In the genomic region with DNA sequence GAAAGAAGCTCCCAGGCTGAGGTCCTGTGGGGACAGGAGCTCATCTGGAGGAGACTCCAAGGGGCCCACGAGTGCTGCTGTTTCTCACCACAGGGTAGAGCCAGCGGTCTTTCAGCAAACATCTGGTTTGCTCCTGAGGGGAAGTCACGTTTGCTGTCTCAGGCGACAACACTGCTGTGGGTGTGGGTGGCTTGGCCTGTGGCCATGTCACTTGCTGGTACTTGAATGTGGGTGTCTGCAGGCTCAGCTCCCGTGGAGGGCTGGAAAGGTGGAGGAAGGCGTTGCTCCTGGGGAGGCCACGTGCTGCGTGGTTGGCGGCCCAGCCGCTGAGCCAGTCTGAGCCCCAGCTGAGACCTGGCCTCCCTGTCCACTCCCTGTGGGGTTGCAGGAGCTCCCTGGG, we compare ENCODE assay signal across 8 cellular contexts. TPM values are rescaled to one million over a fixed set of nuclear protein-coding genes. Genes with fewer than 3 reads are reported as not detected.
A peak's percentile ranks its signal among the peaks of the same experiment; 100 is the strongest.
DNase-seq lines count a peak whose midpoint lies in the region; ATAC-seq, FAIRE-seq and TF ChIP-seq lines count a peak whose summit lies in the region.

No MANE protein-coding gene starts in this region.

- no peaks in the 10 kb centered on the region for H3K9me3 Mint-ChIP-seq in CD8-positive, alpha-beta T cell
- no peaks in the 10 kb centered on the region for H3K9me3 Mint-ChIP-seq in T-helper 2 cell treated with Interferon-gamma antibody and Interleukin-4, amounts not matched to agents 5 μg/mL and 100 μg/mL, for 36 hours

- H3K27me3 Mint-ChIP-seq in CD8-positive, alpha-beta T cell (ENCODE audit: low read depth): no peaks in the 10 kb centered on the region
- no peaks in the 10 kb centered on the region for H3K27me3 Mint-ChIP-seq in T-helper 2 cell treated with Interferon-gamma antibody and Interleukin-4, amounts not matched to agents 5 μg/mL and 100 μg/mL, for 36 hours (ENCODE audit: low read depth)

- no peak overlapping the region for H3K4me2 ChIP-seq in HepG2 (ENCODE audit: low read depth, low read length)

- H3K9me3 ChIP-seq in CD8-positive, alpha-beta T cell (ENCODE audit: low read length): no peaks in the 10 kb centered on the region
- H3K9me3 ChIP-seq in HepG2 (ENCODE audit: low read length): no peaks in the 10 kb centered on the region

- no peaks in the 10 kb centered on the region for H3K36me3 Mint-ChIP-seq in CD8-positive, alpha-beta T cell
- no peaks in the 10 kb centered on the region for H3K36me3 Mint-ChIP-seq in T-helper 2 cell treated with Interferon-gamma antibody and Interleukin-4, amounts not matched to agents 5 μg/mL and 100 μg/mL, for 36 hours (ENCODE audit: low read depth)

- CTCF ChIA-PET in CD8-positive, alpha-beta T cell (lab: Charles Lee): interaction anchor here (0.5 to 4.0 kb wide), 23 partner anchors 9 to 338 kb away, joined by 3 to 26 read pairs (median 4); a partner anchor contains a TSS
- CTCF ChIA-PET in HepG2 (lab: Yijun Ruan, JAX; ENCODE audit: low intra/inter-chr PET ratio, low total read pairs): no interaction called here

- H3K4me1 ChIP-seq in CD8-positive, alpha-beta T cell (ENCODE audit: insufficient read depth, low read length): peaks cover 22% of the 10 kb centered on the region
- no peaks in the 10 kb centered on the region for H3K4me1 ChIP-seq in HepG2 (ENCODE audit: insufficient read depth, low read length)

- H3K4me3 Mint-ChIP-seq in CD8-positive, alpha-beta T cell: peak overlapping the region; percentile 29
- H3K4me3 Mint-ChIP-seq in T-helper 2 cell treated with Interferon-gamma antibody and Interleukin-4, amounts not matched to agents 5 μg/mL and 100 μg/mL, for 36 hours: no peak overlapping the region

- TF ChIP-seq POLR2A in HepG2 (IDR thresholded peaks at IDR 0.05; ENCODE audit: insufficient read depth in 1 of 2, low read depth in 2 of 2, low read length in 2 of 2): no peak

- no peaks in the 10 kb centered on the region for H3K79me2 ChIP-seq in HepG2 (ENCODE audit: insufficient read depth, low read length)

- TF ChIP-seq CTCF in CD8-positive, alpha-beta T cell (IDR thresholded peaks at IDR 0.05): peak; percentile 35
- TF ChIP-seq CTCF in HepG2 (CRISPR knock-in tag; IDR thresholded peaks at IDR 0.05): no peak

- H3K27me3 ChIP-seq in CD8-positive, alpha-beta T cell (ENCODE audit: insufficient read depth, low read length): no peaks in the 10 kb centered on the region
- H3K27me3 ChIP-seq in HepG2 (ENCODE audit: control insufficient read depth in 1 of 2, insufficient read depth in 2 of 2, low read length in 2 of 2): peaks cover 7 to 82% of the 10 kb centered on the region in 2 experiments; a peak in 4 of 5 replicates

- intact Hi-C loops in CD8-positive, alpha-beta T cell (cut with DNase I, micrococcal nuclease): loop anchor here (1.0 to 10.0 kb wide), 2 partner anchors 77 to 339 kb away; no protein-coding TSS in a partner anchor
- intact Hi-C loops in HepG2 (cut with micrococcal nuclease; ENCODE audit: unreplicated experiment): no loop called here

- H3K27ac ChIP-seq in CD8-positive, alpha-beta T cell (ENCODE audit: low read depth, low read length): no peak overlapping the region
- H3K27ac ChIP-seq in HepG2 (ENCODE audit: extremely low read length, insufficient read depth, low read length): no peak overlapping the region

- 30% methylated on average over 4 of the region's 10 CpGs for WGBS in HepG2 (ENCODE audit: low lambda C conversion rate)

- in situ Hi-C loops in HepG2 (cut with HindIII; ENCODE audit: extremely low pct_ligation_motif_present, low pct_unique_long_range_greater_than_20kb): no loop called here

- no peak overlapping the region for H3K9ac ChIP-seq in HepG2 (ENCODE audit: insufficient read depth, low read depth, low read length)

- TF ChIP-seq RAD21 in HepG2 (CRISPR knock-in tag; IDR thresholded peaks at IDR 0.05): no peak

- no peak for TF ChIP-seq EP300 in HepG2 (IDR thresholded peaks at IDR 0.05; ENCODE audit: low read depth in 2 of 2, low read length in 2 of 2)
- no peak for TF ChIP-seq EP300 in HepG2 (CRISPR knock-in tag; IDR thresholded peaks at IDR 0.05; ENCODE audit: borderline replicate concordance)

- no peak for FAIRE-seq in HepG2 (lab: Jason Lieb, UNC)

- no TSS peak for BruUV-seq in HepG2 (replicated peaks; lab: Mats Ljungman, UMichigan)

- POLR2A ChIA-PET in CD8-positive, alpha-beta T cell (lab: Charles Lee): interaction anchor here (0.8 to 1.5 kb wide), 5 partner anchors 16 to 192 kb away, joined by 3 to 9 read pairs (median 3); no protein-coding TSS in a partner anchor
- POLR2A ChIA-PET in HepG2 (lab: Yijun Ruan, JAX): no interaction called here

- no peaks in the 10 kb centered on the region for H4K20me1 ChIP-seq in HepG2 (ENCODE audit: insufficient read depth, low read length)

- H3K36me3 ChIP-seq in CD8-positive, alpha-beta T cell (ENCODE audit: insufficient read depth, low read length): no peaks in the 10 kb centered on the region
- H3K36me3 ChIP-seq in HepG2 (replicated peaks in 1 of 2; ENCODE audit: control insufficient read depth in 1 of 2, insufficient read depth in 2 of 2, low read length in 2 of 2): no peaks in the 10 kb centered on the region

- peak overlapping the region; percentile 88 for H3K27ac Mint-ChIP-seq in CD8-positive, alpha-beta T cell
- no peak overlapping the region for H3K27ac Mint-ChIP-seq in T-helper 2 cell treated with Interferon-gamma antibody and Interleukin-4, amounts not matched to agents 5 μg/mL and 100 μg/mL, for 36 hours

- peaks cover 29% of the 10 kb centered on the region for H3K4me1 Mint-ChIP-seq in CD8-positive, alpha-beta T cell (ENCODE audit: low read depth)
- H3K4me1 Mint-ChIP-seq in T-helper 2 cell treated with Interferon-gamma antibody and Interleukin-4, amounts not matched to agents 5 μg/mL and 100 μg/mL, for 36 hours (ENCODE audit: low read depth): peaks cover 13% of the 10 kb centered on the region

- no peak overlapping the region for H2AFZ ChIP-seq in HepG2 (ENCODE audit: low read length)

- peak; percentile 88 for ATAC-seq in CD8-positive, alpha-beta T cell
- peak; percentile 69 for ATAC-seq in HG03060 (IDR thresholded peaks at IDR 0.05; ENCODE audit: low read depth, unreplicated experiment)
- peak; percentile 17; the same call in 2 of the 3 replicates for ATAC-seq in HepG2
- ATAC-seq in HG02870 (IDR thresholded peaks at IDR 0.05; ENCODE audit: unreplicated experiment): no peak

- no peak overlapping the region for H3K4me3 ChIP-seq in CD8-positive, alpha-beta T cell (ENCODE audit: low read depth, low read length)
- no peak overlapping the region for H3K4me3 ChIP-seq in HepG2 (replicated peaks in 1 of 3; ENCODE audit: insufficient read depth in 1 of 3, low read depth in 2 of 3, low read length in 3 of 3)

- peak; percentile 26 to 81 (median 58) for DNase-seq in CD8-positive, alpha-beta T cell
- DNase-seq in activated CD8-positive, alpha-beta memory T cell treated with anti-CD3 and anti-CD28 coated beads, Interleukin-2, amount 50 U/mL, for 48 hours: peak; percentile 58
- no peak for DNase-seq in HepG2 (ENCODE audit: low spot score)
- no peak for DNase-seq in NCI-H345 (lab: John Stamatoyannopoulos, UW)
- no peak for DNase-seq in T-helper 2 cell treated with Interferon-gamma antibody and Interleukin-4, amounts not matched to agents 5 μg/mL and 100 μg/mL, for 36 hours (ENCODE audit: low spot score)
- no peak for DNase-seq in NCI-H146 (lab: John Stamatoyannopoulos, UW)

TF ChIP-seq in HepG2, 621 proteins besides CTCF, POLR2A, EP300 and RAD21 (continues in another document):
- TF ChIP-seq ETV5 (CRISPR knock-in tag; IDR thresholded peaks at IDR 0.05; ENCODE audit: borderline replicate concordance): no peak
- TF ChIP-seq ZNF674 (CRISPR knock-in tag; IDR thresholded peaks at IDR 0.05; ENCODE audit: low read depth): no peak
- TF ChIP-seq, protein P1, sequence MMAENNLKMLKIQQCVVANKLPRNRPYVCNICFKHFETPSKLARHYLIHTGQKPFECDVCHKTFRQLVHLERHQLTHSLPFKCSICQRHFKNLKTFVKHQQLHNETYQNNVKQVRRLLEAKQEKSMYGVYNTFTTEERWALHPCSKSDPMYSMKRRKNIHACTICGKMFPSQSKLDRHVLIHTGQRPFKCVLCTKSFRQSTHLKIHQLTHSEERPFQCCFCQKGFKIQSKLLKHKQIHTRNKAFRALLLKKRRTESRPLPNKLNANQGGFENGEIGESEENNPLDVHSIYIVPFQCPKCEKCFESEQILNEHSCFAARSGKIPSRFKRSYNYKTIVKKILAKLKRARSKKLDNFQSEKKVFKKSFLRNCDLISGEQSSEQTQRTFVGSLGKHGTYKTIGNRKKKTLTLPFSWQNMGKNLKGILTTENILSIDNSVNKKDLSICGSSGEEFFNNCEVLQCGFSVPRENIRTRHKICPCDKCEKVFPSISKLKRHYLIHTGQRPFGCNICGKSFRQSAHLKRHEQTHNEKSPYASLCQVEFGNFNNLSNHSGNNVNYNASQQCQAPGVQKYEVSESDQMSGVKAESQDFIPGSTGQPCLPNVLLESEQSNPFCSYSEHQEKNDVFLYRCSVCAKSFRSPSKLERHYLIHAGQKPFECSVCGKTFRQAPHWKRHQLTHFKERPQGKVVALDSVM (CRISPR knock-in tag; IDR thresholded peaks at IDR 0.05): no peak
- TF ChIP-seq HDAC6 (IDR thresholded peaks at IDR 0.05; ENCODE audit: low read depth, low read length): no peak
- no peak for TF ChIP-seq MXI1 (IDR thresholded peaks at IDR 0.05; ENCODE audit: borderline replicate concordance, low read depth, low read length)

RNA-seq across cellular contexts. Expression of a gene that starts 52.8 kb away (rescaled TPM):
- total RNA-seq in CD8-positive, alpha-beta T cell: 10 to 100 TPM; 18.4 to 22.2 TPM
- total RNA-seq in HepG2 (2016; rRNA removed; fragmentation: Illumina TruSeq; extraction: Trizol): 214 and 289 TPM in 2 replicates
- total RNA-seq in HepG2 (2016; cell fraction: cytosol; rRNA removed; fragmentation: Illumina TruSeq; extraction: Trizol; ENCODE audit: low read depth): 81.3 and 95.3 TPM in 2 replicates
- total RNA-seq in HepG2 (2016; cell fraction: insoluble cytoplasmic fraction; rRNA removed; fragmentation: Illumina TruSeq; extraction: Trizol): 218 and 286 TPM in 2 replicates
- 145 and 164 TPM in 2 replicates for total RNA-seq in HepG2 (2016; cell fraction: membrane; rRNA removed; fragmentation: Illumina TruSeq; extraction: Trizol)
- 93.1 and 102 TPM in 2 replicates for total RNA-seq in HepG2 (2016; cell fraction: nucleus; rRNA removed; fragmentation: Illumina TruSeq; extraction: Trizol)
- 168 and 189 TPM in 2 replicates for polyA plus RNA-seq in HepG2 (2011; rRNA removed)
- 191 and 239 TPM in 2 replicates for polyA plus RNA-seq in HepG2 (2011; cell fraction: cytosol; rRNA removed)
- polyA plus RNA-seq in HepG2 (2011; cell fraction: nucleus; rRNA removed): 59.3 and 82.2 TPM in 2 replicates
- 136 and 137 TPM in 2 replicates for polyA plus RNA-seq in HepG2 (2012)
- 98.8 and 128 TPM in 2 replicates for polyA plus RNA-seq in HepG2 (2016; cell fraction: cytosol; fragmentation: Illumina TruSeq; extraction: Trizol; ENCODE audit: low read depth)
- 328 and 353 TPM in 2 replicates for polyA plus RNA-seq in HepG2 (2016; cell fraction: insoluble cytoplasmic fraction; fragmentation: Illumina TruSeq; extraction: Trizol; ENCODE audit: low read depth)
- 150 and 186 TPM in 2 replicates for polyA plus RNA-seq in HepG2 (2016; cell fraction: membrane; fragmentation: Illumina TruSeq; extraction: Trizol; ENCODE audit: low read depth)
- polyA plus RNA-seq in HepG2 (2016; cell fraction: nucleus; fragmentation: Illumina TruSeq; extraction: Trizol; ENCODE audit: insufficient read depth, low read depth): 207 and 211 TPM in 2 replicates
- polyA minus RNA-seq in HepG2 (2011; rRNA and poly(A)+ RNA removed; ENCODE audit: low replicate concordance): 5.6 and 40.9 TPM in 2 replicates
- polyA minus RNA-seq in HepG2 (2011; cell fraction: cytosol; rRNA and poly(A)+ RNA removed): 51.6 and 57.8 TPM in 2 replicates
- polyA minus RNA-seq in HepG2 (2011; cell fraction: nucleus; rRNA and poly(A)+ RNA removed): 27.4 and 41.9 TPM in 2 replicates

Comparison
In these comparisons a context has a peak if more than half of its experiments do, and no peak if none do; other contexts are left out.
1. DNase-seq: peak in CD8-positive, alpha-beta T cell (7 of 7) and activated CD8-positive, alpha-beta memory T cell treated with anti-CD3 and anti-CD28 coated beads, Interleukin-2, amount 50 U/mL, for 48 hours (single experiment); none in HepG2 (single experiment), NCI-H345 (single experiment), T-helper 2 cell treated with Interferon-gamma antibody and Interleukin-4, amounts not matched to agents 5 μg/mL and 100 μg/mL, for 36 hours (single experiment) and NCI-H146 (single experiment).